9 cellular contexts compared by ENCODE assay signal in genomic region chr2:72325592-72326422, GRCh38.
A peak's percentile ranks its signal among the peaks of the same experiment; 100 is the strongest.
DNase-seq lines count a peak whose midpoint lies in the region; ATAC-seq and TF ChIP-seq lines count a peak whose summit lies in the region.
"Had no signal": no experiment of that assay in that cellular context is flagged by ENCODE, and none has a peak within 500 bp of the region (broad histone marks: within the 10 kb centered on the region; RNA-seq: fewer than 3 reads in every experiment).

No MANE protein-coding gene starts in this region.

- DNase-seq in SKM-1 treated with dmso at 0.1 percent for 144 hours (lab: John Stamatoyannopoulos, UW; ENCODE audit: unreplicated experiment), result peak; percentile 7
- no peak for DNase-seq in SKM-1 (lab: John Stamatoyannopoulos, UW; ENCODE audit: unreplicated experiment)
- peak; percentile 19 for DNase-seq in HFFc6
- peak; percentile 18 for DNase-seq in OCI-LY7 (ENCODE audit: low spot score)
- peak; percentile 9 for DNase-seq in globus pallidus (ENCODE audit: low spot score)
- DNase-seq in testis, result peak; percentile 30

- 72 to 82% methylated on average over 8 of the region's 8 CpGs for WGBS in testis, 2 donors

- no peaks in the 10 kb centered on the region for H4K20me1 ChIP-seq in OCI-LY7 (ENCODE audit: insufficient read depth, low read length)

- ATAC-seq in HG03196 (IDR thresholded peaks at IDR 0.05; ENCODE audit: unreplicated experiment), result no peak
- no peak for ATAC-seq in HG03108 (IDR thresholded peaks at IDR 0.05; ENCODE audit: unreplicated experiment)
- ATAC-seq: activated naive CD4-positive, alpha-beta T cell treated with anti-CD3 and anti-CD28 coated beads, Interleukin-2, amount 50 U/mL, for 72 hours had no signal

- intact Hi-C loops in OCI-LY7 (cut with micrococcal nuclease; ENCODE audit: unreplicated experiment) (no loop called here), testis (cut with DNase I; ENCODE audit: low total_unique reads) (no loop called here)

- H3K79me2 ChIP-seq in OCI-LY7 (ENCODE audit: insufficient read depth, low read depth, low read length), result no peaks in the 10 kb centered on the region

- no peak overlapping the region for H3K4me3 Mint-ChIP-seq in HFFc6

- peak; percentile 82 for TF ChIP-seq CTCF in HFFc6 (IDR thresholded peaks at IDR 0.05)
- TF ChIP-seq CTCF in OCI-LY7 (conservative IDR thresholded peaks at IDR 0.05; ENCODE audit: low read length), result peak; percentile 82
- TF ChIP-seq CTCF in testis (IDR thresholded peaks at IDR 0.05), result peak in 2 of 3 experiments; percentile 13 to 26

- no peak for TF ChIP-seq POLR2A in testis (IDR thresholded peaks at IDR 0.05)

- no peaks in the 10 kb centered on the region for H3K36me3 ChIP-seq in OCI-LY7 (ENCODE audit: insufficient read depth, low read length)
- H3K36me3 ChIP-seq in testis (ENCODE audit: low read depth, missing control alignments), result no peaks in the 10 kb centered on the region

- peaks cover 2% of the 10 kb centered on the region for H3K27me3 Mint-ChIP-seq in HFFc6 (ENCODE audit: insufficient read depth)

- CTCF ChIA-PET in OCI-LY7 (lab: Charles Lee; ENCODE audit: unreplicated experiment), result no interaction called here

- no peak overlapping the region for H3K4me3 ChIP-seq in OCI-LY7 (ENCODE audit: low read depth, low read length, poor library complexity, severe bottlenecking)
- no peak overlapping the region for H3K4me3 ChIP-seq in testis

- H3K9me2 ChIP-seq in OCI-LY7 (ENCODE audit: insufficient read depth, low read length), result no peaks in the 10 kb centered on the region

- peaks cover 11% of the 10 kb centered on the region; the same call in 1 of the 2 replicates for H3K4me1 Mint-ChIP-seq in HFFc6 (ENCODE audit: low read depth)

- H3K9me3 Mint-ChIP-seq in HFFc6, result no peaks in the 10 kb centered on the region
- H3K9me3 Mint-ChIP-seq: activated naive CD4-positive, alpha-beta T cell treated with anti-CD3 and anti-CD28 coated beads, Interleukin-2, amount 50 U/mL, for 72 hours had no signal

- H3K9me3 ChIP-seq in OCI-LY7 (ENCODE audit: low read length), result no peaks in the 10 kb centered on the region
- no peaks in the 10 kb centered on the region for H3K9me3 ChIP-seq in testis

- H3K4me1 ChIP-seq in OCI-LY7 (ENCODE audit: insufficient read depth, low read length, poor library complexity, severe bottlenecking), result no peaks in the 10 kb centered on the region
- H3K4me1 ChIP-seq in testis, result no peaks in the 10 kb centered on the region

- no peak overlapping the region for H3K27ac Mint-ChIP-seq in HFFc6

- H2AFZ ChIP-seq in OCI-LY7 (ENCODE audit: low read length), result no peak overlapping the region

- H3K4me2 ChIP-seq in OCI-LY7 (ENCODE audit: low read length), result no peak overlapping the region

- H3K27ac ChIP-seq in OCI-LY7 (ENCODE audit: low read depth, low read length, poor library complexity, severe bottlenecking), result no peak overlapping the region
- H3K27ac ChIP-seq in testis, result no peak overlapping the region

- no peaks in the 10 kb centered on the region for H3K36me3 Mint-ChIP-seq in HFFc6 (ENCODE audit: low read depth)

- BruUV-seq in OCI-LY7 (replicated peaks; lab: Mats Ljungman, UMichigan), result no TSS peak

- POLR2A ChIA-PET in OCI-LY7 (lab: Charles Lee), result no interaction called here

- H3K27me3 ChIP-seq in testis, result no peaks in the 10 kb centered on the region

Comparison
In these comparisons a context has a peak if more than half of its experiments do, and no peak if none do; other contexts are left out.
1. CTCF ChIP-seq: peak in every context shown above with its lines; median percentile 82 in HFFc6; 82 in OCI-LY7; 20 in testis.